34 cellular contexts compared by ENCODE assay signal in genomic region chr2:17740203-17740602, GRCh38.
"Had no signal": no experiment of that assay in that cellular context is flagged by ENCODE, and none has a peak within 500 bp of the region (broad histone marks: within the 10 kb centered on the region; RNA-seq: fewer than 3 reads in every experiment).

No MANE protein-coding gene starts in this region.

- H3K27ac ChIP-seq: adrenal gland, cardiac muscle cell, gastroesophageal sphincter, lower lobe of right lung, pancreas, prostate gland, sigmoid colon, stomach, tibial artery, upper lobe of right lung had no signal

- ATAC-seq: activated CD4-positive, alpha-beta T cell treated with anti-CD3 and anti-CD28 coated beads for 36 hours; activated CD8-positive, alpha-beta memory T cell treated with anti-CD3 and anti-CD28 coated beads, Interleukin-2, amount 10 ng/mL, durations not matched to agents 7 days and 5 days; activated CD8-positive, alpha-beta T cell treated with anti-CD3 and anti-CD28 coated beads, Interleukin-2, amount 10 ng/mL, durations not matched to agents 7 days and 5 days; effector memory CD8-positive, alpha-beta T cell; gastroesophageal sphincter; left colon; lower lobe of right lung; naive thymus-derived CD4-positive, alpha-beta T cell; pancreas; stimulated activated effector memory CD8-positive, alpha-beta T cell treated with anti-CD3 and anti-CD28 coated beads, Interleukin-12 subunit alpha, Interleukin-12 subunit beta, amount 100 ng/mL, for 72 hours; upper lobe of right lung had no signal

- H3K4me3 Mint-ChIP-seq: activated CD4-positive, alpha-beta T cell treated with anti-CD3 and anti-CD28 coated beads for 36 hours; activated CD8-positive, alpha-beta memory T cell treated with anti-CD3 and anti-CD28 coated beads, Interleukin-2, amount 10 ng/mL, durations not matched to agents 7 days and 5 days; activated CD8-positive, alpha-beta T cell treated with anti-CD3 and anti-CD28 coated beads, Interleukin-2, amount 10 ng/mL, durations not matched to agents 7 days and 5 days; activated naive CD8-positive, alpha-beta T cell; brain; effector memory CD8-positive, alpha-beta T cell; naive thymus-derived CD4-positive, alpha-beta T cell; neural crest cell; stimulated activated effector memory CD8-positive, alpha-beta T cell treated with anti-CD3 and anti-CD28 coated beads, Interleukin-12 subunit alpha, Interleukin-12 subunit beta, amount 100 ng/mL, for 72 hours had no signal

- FAIRE-seq: endothelial cell of umbilical vein, keratinocyte, pancreas, small intestine had no signal

- H3K9me3 ChIP-seq: adrenal gland, gastroesophageal sphincter, lower lobe of right lung, pancreas, prostate gland, sigmoid colon, stomach, tibial artery, upper lobe of right lung had no signal

- H3K27ac Mint-ChIP-seq: activated CD4-positive, alpha-beta T cell treated with anti-CD3 and anti-CD28 coated beads for 36 hours; activated CD8-positive, alpha-beta memory T cell treated with anti-CD3 and anti-CD28 coated beads, Interleukin-2, amount 10 ng/mL, durations not matched to agents 7 days and 5 days; activated naive CD8-positive, alpha-beta T cell; activated T-helper 2 cell treated with anti-CD3 and anti-CD28 coated beads, Interferon-gamma antibody, Interleukin-2, Interleukin-4, amounts not matched to agents 10 μg/mL and 5 μg/mL and 100 μg/mL, durations not matched to agents 14 hours and 24 hours and 36 hours; effector memory CD8-positive, alpha-beta T cell; stimulated activated effector memory CD8-positive, alpha-beta T cell treated with anti-CD3 and anti-CD28 coated beads, Interleukin-12 subunit alpha, Interleukin-12 subunit beta, amount 100 ng/mL, for 72 hours had no signal

- H3K36me3 ChIP-seq: prostate gland had no signal

- H3K4me3 ChIP-seq: adrenal gland, cardiac muscle cell, gastroesophageal sphincter, lower lobe of right lung, pancreas, prostate gland, sigmoid colon, stomach, tibial artery, upper lobe of right lung had no signal

- H3K4me1 Mint-ChIP-seq: activated CD4-positive, alpha-beta T cell treated with anti-CD3 and anti-CD28 coated beads for 36 hours; activated CD8-positive, alpha-beta memory T cell treated with anti-CD3 and anti-CD28 coated beads, Interleukin-2, amount 10 ng/mL, durations not matched to agents 7 days and 5 days; brain; neural crest cell had no signal

- DNase-seq: activated CD4-positive, alpha-beta T cell treated with anti-CD3 and anti-CD28 coated beads for 36 hours; activated CD4-positive, CD25-positive, alpha-beta regulatory T cell; activated CD8-positive, alpha-beta memory T cell treated with anti-CD3 and anti-CD28 coated beads, Interleukin-2, amount 10 ng/mL, durations not matched to agents 7 days and 5 days; activated CD8-positive, alpha-beta T cell treated with anti-CD3 and anti-CD28 coated beads, Interleukin-2, amount 10 ng/mL, durations not matched to agents 7 days and 5 days; activated T-cell treated with anti-CD3 and anti-CD28 coated beads, Interleukin-2, amount 50 U/mL, for 48 hours; adrenal gland; aorta; cortex of kidney; effector memory CD8-positive, alpha-beta T cell; head of caudate nucleus; hippocampal formation; left colon; lower lobe of right lung; naive thymus-derived CD4-positive, alpha-beta T cell; nucleus accumbens; pancreas; retina; sigmoid colon; small intestine; stimulated activated CD4-positive, alpha-beta T cell treated with anti-CD3 and anti-CD28 coated beads, Interleukin-4, amount 100 ng/mL, for 24 hours; stomach; T-helper 2 cell; tibial artery; upper lobe of right lung had no signal

- H3K27me3 Mint-ChIP-seq: activated CD4-positive, alpha-beta T cell treated with anti-CD3 and anti-CD28 coated beads for 36 hours; activated CD8-positive, alpha-beta memory T cell treated with anti-CD3 and anti-CD28 coated beads, Interleukin-2, amount 10 ng/mL, durations not matched to agents 7 days and 5 days; activated naive CD8-positive, alpha-beta T cell; brain; effector memory CD8-positive, alpha-beta T cell; naive thymus-derived CD4-positive, alpha-beta T cell had no signal

- H3K9me3 Mint-ChIP-seq: activated T-helper 2 cell treated with anti-CD3 and anti-CD28 coated beads, Interferon-gamma antibody, Interleukin-2, Interleukin-4, amounts not matched to agents 10 μg/mL and 5 μg/mL and 100 μg/mL, durations not matched to agents 14 hours and 24 hours and 36 hours; brain; effector memory CD8-positive, alpha-beta T cell; naive thymus-derived CD4-positive, alpha-beta T cell; neural crest cell; stimulated activated effector memory CD8-positive, alpha-beta T cell treated with anti-CD3 and anti-CD28 coated beads, Interleukin-12 subunit alpha, Interleukin-12 subunit beta, amount 100 ng/mL, for 72 hours had no signal

- H3K27me3 ChIP-seq: adrenal gland, cardiac muscle cell, gastroesophageal sphincter, pancreas, sigmoid colon, stomach, tibial artery, upper lobe of right lung had no signal

- H3K4me1 ChIP-seq: adrenal gland, gastroesophageal sphincter, lower lobe of right lung, pancreas, prostate gland, sigmoid colon, stomach, tibial artery, upper lobe of right lung had no signal
